Comparison of ENCODE assay signal across 22 cellular contexts in genomic region chr21:41769521-41769920, GRCh38. TPM values are rescaled to one million over a fixed set of nuclear protein-coding genes. Genes with fewer than 3 reads are reported as not detected.
A peak's percentile ranks its signal among the peaks of the same experiment; 100 is the strongest.
DNase-seq lines count a peak whose midpoint lies in the region; ATAC-seq, FAIRE-seq and TF ChIP-seq lines count a peak whose summit lies in the region.
"Had no signal": no experiment of that assay in that cellular context is flagged by ENCODE, and none has a peak within 500 bp of the region (broad histone marks: within the 10 kb centered on the region; RNA-seq: fewer than 3 reads in every experiment).

No MANE protein-coding gene starts in this region.

- H3K9ac ChIP-seq in DND-41 (ENCODE audit: low read depth, low read length): peak overlapping the region; percentile 63
- H3K9ac ChIP-seq in SK-N-MC (ENCODE audit: insufficient read length): no peak overlapping the region
- H3K9ac ChIP-seq in endodermal cell (ENCODE audit: extremely low read depth, low read length, poor library complexity, severe bottlenecking): no peak overlapping the region

- H3K4me3 Mint-ChIP-seq in endodermal cell: peak overlapping the region; percentile 71

- intact Hi-C loops in posterior vena cava (cut with DNase I): no loop called here

- H3K4me1 ChIP-seq in DND-41 (ENCODE audit: insufficient read depth, low read length) (peaks cover 100% of the 10 kb centered on the region), endodermal cell (ENCODE audit: control insufficient read depth, insufficient read depth, low read length) (peaks cover 14% of the 10 kb centered on the region), small intestine (ENCODE audit: control insufficient read depth in 2 of 2, insufficient read depth in 1 of 2, low read depth in 1 of 2, low read length in 1 of 2) (peaks cover 0 to 2% of the 10 kb centered on the region in 2 donors)
- H3K4me1 ChIP-seq: HAP-1 had no signal

- 43 to 64% methylated on average over 6 to 7 of the region's 7 CpGs for WGBS in endodermal cell (ENCODE audit: insufficient coverage in 1 of 2, insufficient read length in 1 of 2), 2 experiments
- 51 to 65% (median 58%) methylated on average over 7 of the region's 7 CpGs for WGBS in small intestine, 3 donors

- peaks cover 66% of the 10 kb centered on the region for H3K27me3 Mint-ChIP-seq in endodermal cell (ENCODE audit: insufficient read depth)

- H3K27ac Mint-ChIP-seq in endodermal cell: no peak overlapping the region
- H3K27ac Mint-ChIP-seq: activated naive CD8-positive, alpha-beta T cell had no signal

- DNase-seq in DND-41: no peak
- DNase-seq in SK-N-MC (ENCODE audit: low read depth, low spot score): no peak
- DNase-seq in endodermal cell: peak; percentile 60
- peak; percentile 51 for DNase-seq in posterior vena cava (ENCODE audit: low spot score)
- DNase-seq in hepatic stellate cell (ENCODE audit: low spot score): no peak
- DNase-seq in small intestine: no peak
- DNase-seq: activated CD8-positive, alpha-beta memory T cell treated with anti-CD3 and anti-CD28 coated beads for 24 hours; activated T-cell treated with anti-CD3 and anti-CD28 coated beads, Interleukin-2, amount 50 U/mL, for 48 hours; AML-193; cerebellar nuclear complex; glutamatergic neuron; NCI-H1048; NCI-H1930; NCI-H446; SK-N-SH; T1000 had no signal

- H3K36me3 Mint-ChIP-seq in endodermal cell (ENCODE audit: low read depth): no peaks in the 10 kb centered on the region
- H3K36me3 Mint-ChIP-seq: activated naive CD8-positive, alpha-beta T cell had no signal

- peak overlapping the region in 1 of 2 experiments; percentile 38; a peak in 2 of 4 replicates for H3K4me3 ChIP-seq in DND-41 (ENCODE audit: low read depth in 1 of 2, low read length in 2 of 2)
- H3K4me3 ChIP-seq in SK-N-MC: peak overlapping the region; percentile 92; the same call in 1 of the 2 replicates
- no peak overlapping the region for H3K4me3 ChIP-seq in endodermal cell (ENCODE audit: low read length)
- H3K4me3 ChIP-seq in small intestine (ENCODE audit: low read depth in 1 of 2, low read length in 2 of 2): peak overlapping the region in 1 of 2 donors; percentile 92
- H3K4me3 ChIP-seq: HAP-1 had no signal

- H3K4me2 ChIP-seq in DND-41 (ENCODE audit: insufficient read depth, low read length): peak overlapping the region; percentile 60

- H3K4me1 Mint-ChIP-seq in endodermal cell: peaks cover 65% of the 10 kb centered on the region

- H2AFZ ChIP-seq in DND-41 (ENCODE audit: low read depth, low read length): no peak overlapping the region

- no peaks in the 10 kb centered on the region for H3K36me3 ChIP-seq in DND-41 (ENCODE audit: insufficient read depth, low read length)
- peaks cover 7% of the 10 kb centered on the region; the same call in 1 of the 2 replicates for H3K36me3 ChIP-seq in SK-N-MC (ENCODE audit: insufficient read depth, low read length)
- H3K36me3 ChIP-seq in endodermal cell (ENCODE audit: control insufficient read depth, insufficient read depth, low read length): no peaks in the 10 kb centered on the region
- H3K36me3 ChIP-seq in small intestine (ENCODE audit: control insufficient read depth in 2 of 2, insufficient read depth in 2 of 2, low read length in 2 of 2): no peaks in the 10 kb centered on the region
- H3K36me3 ChIP-seq: HAP-1 had no signal

- H4K20me1 ChIP-seq in DND-41 (ENCODE audit: insufficient read depth, low read length): no peaks in the 10 kb centered on the region

- no peaks in the 10 kb centered on the region for H3K27me3 ChIP-seq in DND-41 (ENCODE audit: insufficient read depth, low read length, poor library complexity)
- H3K27me3 ChIP-seq in endodermal cell (ENCODE audit: control insufficient read depth, insufficient read depth, low read length, poor library complexity, severe bottlenecking): peaks cover 75% of the 10 kb centered on the region
- peaks cover 0 to 30% of the 10 kb centered on the region in 2 donors for H3K27me3 ChIP-seq in small intestine (ENCODE audit: control insufficient read depth in 2 of 2, insufficient read depth in 2 of 2, low read length in 2 of 2)

- FAIRE-seq in small intestine (lab: Jason Lieb, UNC): no peak
- FAIRE-seq: D721Med, urothelium cell line had no signal

- H3K79me2 ChIP-seq in DND-41 (ENCODE audit: insufficient read depth, low read length): peaks cover 7% of the 10 kb centered on the region; the same call in 1 of the 2 replicates

- no peak for ATAC-seq in DND-41 (ENCODE audit: insufficient read depth, low read depth)
- no peak for ATAC-seq in HG03135 (IDR thresholded peaks at IDR 0.05; ENCODE audit: unreplicated experiment)
- no peak for ATAC-seq in HG03439 (IDR thresholded peaks at IDR 0.05; ENCODE audit: unreplicated experiment)

- no peaks in the 10 kb centered on the region for H3K9me3 Mint-ChIP-seq in endodermal cell

- H3K9me3 ChIP-seq in DND-41 (ENCODE audit: insufficient read depth, low read length, severe bottlenecking) (peaks cover 7% of the 10 kb centered on the region), SK-N-MC (ENCODE audit: low read depth, low read length) (no peaks in the 10 kb centered on the region), endodermal cell (ENCODE audit: control insufficient read depth, low read length) (no peaks in the 10 kb centered on the region), small intestine (ENCODE audit: control insufficient read depth, low read depth) (no peaks in the 10 kb centered on the region)
- H3K9me3 ChIP-seq: HAP-1, SK-N-SH had no signal

- TF ChIP-seq CTCF in DND-41 (IDR thresholded peaks at IDR 0.05; ENCODE audit: borderline replicate concordance, extremely low read depth, low read length, poor library complexity, severe bottlenecking) (no peak), endodermal cell (conservative IDR thresholded peaks at IDR 0.05) (no peak)

- H3K27ac ChIP-seq in DND-41 (ENCODE audit: low read length) (peak overlapping the region; percentile 96), SK-N-MC (no peak overlapping the region), endodermal cell (ENCODE audit: low read depth, low read length) (no peak overlapping the region), small intestine (ENCODE audit: low read depth in 1 of 2, low read length in 1 of 2) (peak overlapping the region in 1 of 2 donors; percentile 92)

RNA-seq across cellular contexts. Expression of gene RIPK4, which starts 2.7 kb away (rescaled TPM):
- 10 to 100 TPM in 1 of 2 donors, 1 to 10 TPM in 1; 8.4 to 16.2 TPM for total RNA-seq in endodermal cell
- polyA plus RNA-seq in endodermal cell (2013, experiment 1 of 2): 1.7 TPM
- 2.0 TPM for polyA plus RNA-seq in endodermal cell (2013, experiment 2 of 2)
- total RNA-seq in posterior vena cava: 1 to 10 TPM in 1 of 2 donors, under 1 TPM in 1; 0.69 to 1.0 TPM
- polyA plus RNA-seq in small intestine: 10 to 100 TPM in 2 of 3 donors, 1 to 10 TPM in 1; 9.7 to 20.8 (median 20.1) TPM

Comparison
In these comparisons a context has a peak if more than half of its experiments do, and no peak if none do; other contexts are left out.
1. DNase-seq: peak in endodermal cell (single experiment) and posterior vena cava (single experiment); none in DND-41 (single experiment), SK-N-MC (single experiment), hepatic stellate cell (single experiment) and small intestine (single experiment).
2. RNA of gene RIPK4, which starts 2.7 kb away (total RNA-seq): 8.4 to 16.2 TPM in endodermal cell; 0.69 to 1.0 TPM in posterior vena cava; every median in the first group is over 4 times any median in the second.